Comparison of ENCODE assay signal across 15 cellular contexts in genomic region chr16:81601601-81602251, GRCh38.
DNase-seq lines count a peak whose midpoint lies in the region; ATAC-seq and TF ChIP-seq lines count a peak whose summit lies in the region.
"Had no signal": no experiment of that assay in that cellular context is flagged by ENCODE, and none has a peak within 500 bp of the region (broad histone marks: within the 10 kb centered on the region; RNA-seq: fewer than 3 reads in every experiment).

No MANE protein-coding gene starts in this region.

- peaks cover 87% of the 10 kb centered on the region for H3K79me2 ChIP-seq in HCT116 (ENCODE audit: insufficient read depth, low read length)

- intact Hi-C loops in HCT116 (cut with micrococcal nuclease) (no loop called here), prostate gland (cut with DNase I) (no loop called here)

- H3K4me3 ChIP-seq in HCT116 (replicated peaks in 1 of 2; ENCODE audit: low read depth in 1 of 2, low read length in 2 of 2), result no peak overlapping the region
- H3K4me3 ChIP-seq in fibroblast of the aortic adventitia (ENCODE audit: low read depth, low read length), result no peak overlapping the region
- no peak overlapping the region for H3K4me3 ChIP-seq in prostate gland
- H3K4me3 ChIP-seq: psoas muscle, SK-N-MC had no signal

- POLR2A ChIA-PET in HCT116 (lab: Charles Lee), result no interaction called here

- H2AFZ ChIP-seq in HCT116 (ENCODE audit: low read depth, low read length, poor library complexity, severe bottlenecking), result no peak overlapping the region

- H3K9ac ChIP-seq in HCT116 (ENCODE audit: low read length), result peak overlapping the region; percentile 32

- H3K27me3 ChIP-seq in HCT116 (ENCODE audit: insufficient read depth, low read length) (no peaks in the 10 kb centered on the region), prostate gland (replicated peaks; ENCODE audit: insufficient read depth) (no peaks in the 10 kb centered on the region)
- H3K27me3 ChIP-seq: brain microvascular endothelial cell had no signal

- CTCF ChIA-PET in HCT116 (lab: Charles Lee), result interaction anchor here (1.3 to 1.5 kb wide), 2 partner anchors 14 to 96 kb away, joined by 3 to 4 read pairs; no protein-coding TSS in a partner anchor

- H3K4me1 ChIP-seq in HCT116 (ENCODE audit: control insufficient read depth in 1 of 2, insufficient read depth in 2 of 2, low read length in 2 of 2) (peaks cover 43 to 70% of the 10 kb centered on the region in 2 experiments), prostate gland (replicated peaks) (peaks cover 25% of the 10 kb centered on the region)
- H3K4me1 ChIP-seq: psoas muscle had no signal

- H3K9me3 ChIP-seq in HCT116 (ENCODE audit: control insufficient read depth in 1 of 2, insufficient read depth in 1 of 2, low read depth in 1 of 2, low read length in 2 of 2) (no peaks in the 10 kb centered on the region), prostate gland (no peaks in the 10 kb centered on the region)
- H3K9me3 ChIP-seq: psoas muscle had no signal

- TF ChIP-seq RAD21 in HCT116 (IDR thresholded peaks at IDR 0.05; ENCODE audit: low read depth), result no peak

- DNase-seq in HCT116 (ENCODE audit: low read depth, low spot score), result no peak
- DNase-seq in fibroblast of the aortic adventitia (ENCODE audit: low read depth), result peak; percentile 60
- peak; percentile 64 for DNase-seq in prostate gland (ENCODE audit: low spot score)
- DNase-seq in NCI-H2171 treated with DMSO at 0.1 percent for 48 hours (lab: John Stamatoyannopoulos, UW), result no peak
- DNase-seq: activated B cell treated with CpG ODN at 0.5 μM for 24 hours; activated T-cell treated with anti-CD3 and anti-CD28 coated beads, Interleukin-2, amount 50 U/mL, for 48 hours; left cardiac atrium; NCI-H774; psoas muscle had no signal

- RAD21 ChIA-PET in HCT116 (lab: Charles Lee; ENCODE audit: low non-redundant PET in 1 of 2, low total read pairs in 2 of 2, uncharacterized antibody in 2 of 2, unreplicated experiment in 2 of 2), result no interaction called here

- TF ChIP-seq CTCF in HCT116 (IDR thresholded peaks at IDR 0.05 in 2 of 3, conservative IDR thresholded peaks at IDR 0.05 in 1 of 3; ENCODE audit: borderline replicate concordance in 1 of 3, insufficient read depth in 1 of 3, low read depth in 2 of 3, low read length in 2 of 3) (no peak), fibroblast of the aortic adventitia (IDR thresholded peaks at IDR 0.05; ENCODE audit: insufficient read depth, low read length) (no peak), prostate gland (IDR thresholded peaks at IDR 0.05) (no peak)

- no peaks in the 10 kb centered on the region for H4K20me1 ChIP-seq in HCT116 (ENCODE audit: insufficient read depth)

- no peak for ATAC-seq in HCT116
- no peak for ATAC-seq in SK-N-SH treated with all-trans-retinoic acid at 6 μM for 48 hours
- ATAC-seq in GM18870 (IDR thresholded peaks at IDR 0.05; ENCODE audit: unreplicated experiment), result no peak
- no peak for ATAC-seq in GM18498 (IDR thresholded peaks at IDR 0.05; ENCODE audit: unreplicated experiment)
- no peak for ATAC-seq in GM18868 (IDR thresholded peaks at IDR 0.05; ENCODE audit: unreplicated experiment)
- ATAC-seq: psoas muscle had no signal

- 35% methylated on average over 16 of the region's 16 CpGs for WGBS in prostate gland

- H3K9me2 ChIP-seq in HCT116 (ENCODE audit: insufficient read depth), result no peaks in the 10 kb centered on the region

- H3K4me2 ChIP-seq in HCT116 (ENCODE audit: low read length), result peak overlapping the region; percentile 34; the same call in 1 of the 2 replicates

- BruUV-seq in HCT116 (replicated peaks; lab: Mats Ljungman, UMichigan), result no TSS peak

- no peak for TF ChIP-seq POLR2A in HCT116 (IDR thresholded peaks at IDR 0.05; ENCODE audit: borderline replicate concordance, extremely low read depth, insufficient read depth, insufficient read length)
- no peak for TF ChIP-seq POLR2A in prostate gland (IDR thresholded peaks at IDR 0.05)

- H3K36me3 ChIP-seq in HCT116 (ENCODE audit: control insufficient read depth in 1 of 2, insufficient read depth in 2 of 2, low read length in 2 of 2), result no peaks in the 10 kb centered on the region; a peak in 1 of 4 replicates
- no peaks in the 10 kb centered on the region for H3K36me3 ChIP-seq in prostate gland
- H3K36me3 ChIP-seq: brain microvascular endothelial cell had no signal

- no peak overlapping the region for H3K27ac ChIP-seq in HCT116 (ENCODE audit: low read depth, low read length)
- peak overlapping the region; percentile 79 to 84 for H3K27ac ChIP-seq in prostate gland
- H3K27ac ChIP-seq: psoas muscle, SK-N-MC had no signal

TF ChIP-seq in HCT116, 20 proteins besides CTCF, POLR2A, EP300 and RAD21 (continues in another document):
- TF ChIP-seq EZH2 (IDR thresholded peaks at IDR 0.05) (no peak), REST (IDR thresholded peaks at IDR 0.05; ENCODE audit: low read depth) (no peak), CEBPB (IDR thresholded peaks at IDR 0.05; ENCODE audit: low read depth) (no peak), EZH2phosphoT487 (IDR thresholded peaks at IDR 0.05; ENCODE audit: borderline replicate concordance) (no peak), FOSL1 (IDR thresholded peaks at IDR 0.05; ENCODE audit: low read depth) (no peak), TCF7L2 (IDR thresholded peaks at IDR 0.05; ENCODE audit: borderline replicate concordance, extremely low read depth, insufficient read depth, insufficient read length) (no peak), SP1 (IDR thresholded peaks at IDR 0.05; ENCODE audit: low read depth) (no peak), MAX (IDR thresholded peaks at IDR 0.05) (no peak), EGR1 (IDR thresholded peaks at IDR 0.05; ENCODE audit: low read depth) (no peak)

TF ChIP-seq in SK-N-SH treated with all-trans-retinoic acid at 6 μM for 48 hours, 23 proteins besides CTCF, POLR2A, EP300 and RAD21:
- TF ChIP-seq ZNF8 (CRISPR knock-in tag; IDR thresholded peaks at IDR 0.05) (no peak), ZFP30 (CRISPR knock-in tag; IDR thresholded peaks at IDR 0.05) (no peak), ZNF70 (CRISPR knock-in tag; IDR thresholded peaks at IDR 0.05) (no peak), PATZ1 (CRISPR knock-in tag; IDR thresholded peaks at IDR 0.05; ENCODE audit: borderline replicate concordance) (no peak), ZFP3 (CRISPR knock-in tag; IDR thresholded peaks at IDR 0.05) (no peak), SNAI2 (CRISPR knock-in tag; IDR thresholded peaks at IDR 0.05) (peak; percentile 49; the same call in 1 of the 2 replicates), CSDC2 (CRISPR knock-in tag; IDR thresholded peaks at IDR 0.05) (no peak), CSRNP3 (CRISPR knock-in tag; IDR thresholded peaks at IDR 0.05) (no peak)

Comparison
In these comparisons a context has a peak if more than half of its experiments do, and no peak if none do; other contexts are left out.
1. DNase-seq: peak in fibroblast of the aortic adventitia (single experiment) and prostate gland (single experiment); none in HCT116 (single experiment) and NCI-H2171 treated with DMSO at 0.1 percent for 48 hours (single experiment).